In genomic region chr19:29680937-29681336, GRCh38 we compare ENCODE assay signal across 9 cellular contexts. TPM values are rescaled to one million over a fixed set of nuclear protein-coding genes. Genes with fewer than 3 reads are reported as not detected.
DNase-seq lines count a peak whose midpoint lies in the region; ATAC-seq, FAIRE-seq and TF ChIP-seq lines count a peak whose summit lies in the region.
"Had no signal": no experiment of that assay in that cellular context is flagged by ENCODE, and none has a peak within 500 bp of the region (broad histone marks: within the 10 kb centered on the region; RNA-seq: fewer than 3 reads in every experiment).

No MANE protein-coding gene starts in this region.

- H3K36me3 ChIP-seq in esophagus muscularis mucosa = peaks cover under 1 to 25% (median 13%) of the 10 kb centered on the region in 4 donors

- H3K27me3 Mint-ChIP-seq in activated CD4-positive, alpha-beta T cell treated with anti-CD3 and anti-CD28 coated beads, Interleukin-2, amount 10 ng/mL, durations not matched to agents 24 days and 14 days = no peaks in the 10 kb centered on the region
- H3K27me3 Mint-ChIP-seq in T-helper 17 cell = no peaks in the 10 kb centered on the region
- no peaks in the 10 kb centered on the region for H3K27me3 Mint-ChIP-seq in stimulated activated naive CD8-positive, alpha-beta T cell treated with anti-CD3 and anti-CD28 coated beads, Interleukin-15, amount 100 ng/mL, for 72 hours

- peaks cover 33% of the 10 kb centered on the region for H3K4me1 Mint-ChIP-seq in activated CD4-positive, alpha-beta T cell treated with anti-CD3 and anti-CD28 coated beads, Interleukin-2, amount 10 ng/mL, durations not matched to agents 24 days and 14 days
- H3K4me1 Mint-ChIP-seq in T-helper 17 cell = peaks cover 47% of the 10 kb centered on the region
- H3K4me1 Mint-ChIP-seq in stimulated activated naive CD8-positive, alpha-beta T cell treated with anti-CD3 and anti-CD28 coated beads, Interleukin-15, amount 100 ng/mL, for 72 hours = peaks cover 81% of the 10 kb centered on the region

- no peak for FAIRE-seq in GM12891 (lab: Jason Lieb, UNC)
- FAIRE-seq: A204.1 had no signal

- no peaks in the 10 kb centered on the region for H3K9me3 ChIP-seq in T-helper 17 cell (ENCODE audit: control insufficient read depth, low read length, poor library complexity, severe bottlenecking)
- no peaks in the 10 kb centered on the region for H3K9me3 ChIP-seq in esophagus muscularis mucosa

- ATAC-seq in T-helper 17 cell (no peak), HG02623 (IDR thresholded peaks at IDR 0.05; ENCODE audit: unreplicated experiment) (no peak)
- ATAC-seq in stimulated activated naive CD8-positive, alpha-beta T cell treated with anti-CD3 and anti-CD28 coated beads, Interleukin-15, amount 100 ng/mL, for 72 hours = peak; percentile 8

- peaks cover 20% of the 10 kb centered on the region for H3K36me3 Mint-ChIP-seq in activated CD4-positive, alpha-beta T cell treated with anti-CD3 and anti-CD28 coated beads, Interleukin-2, amount 10 ng/mL, durations not matched to agents 24 days and 14 days (ENCODE audit: low read depth)
- no peaks in the 10 kb centered on the region for H3K36me3 Mint-ChIP-seq in T-helper 17 cell (ENCODE audit: low read depth)

- peak overlapping the region; percentile 88 for H3K27ac Mint-ChIP-seq in activated CD4-positive, alpha-beta T cell treated with anti-CD3 and anti-CD28 coated beads, Interleukin-2, amount 10 ng/mL, durations not matched to agents 24 days and 14 days
- H3K27ac Mint-ChIP-seq in T-helper 17 cell = peak overlapping the region; percentile 95
- peak overlapping the region; percentile 92 to 95 for H3K27ac Mint-ChIP-seq in stimulated activated naive CD8-positive, alpha-beta T cell treated with anti-CD3 and anti-CD28 coated beads, Interleukin-15, amount 100 ng/mL, for 72 hours

- DNase-seq in activated CD4-positive, alpha-beta T cell treated with anti-CD3 and anti-CD28 coated beads, Interleukin-2, amount 10 ng/mL, durations not matched to agents 24 days and 14 days = no peak
- no peak for DNase-seq in activated CD4-positive, alpha-beta T cell treated with anti-CD3 and anti-CD28 coated beads for 48 hours
- DNase-seq in T-helper 17 cell = no peak
- no peak for DNase-seq in esophagus muscularis mucosa (ENCODE audit: extremely low spot score)
- no peak for DNase-seq in stimulated activated naive CD8-positive, alpha-beta T cell treated with anti-CD3 and anti-CD28 coated beads, Interleukin-15, amount 100 ng/mL, for 72 hours
- no peak for DNase-seq in GM12891 (ENCODE audit: insufficient read length, low spot score)
- DNase-seq in stimulated activated CD4-positive, alpha-beta T cell treated with anti-CD3 and anti-CD28 coated beads, Interleukin-2, amount 100 ng/mL, for 48 hours = no peak

- H3K9me3 Mint-ChIP-seq in activated CD4-positive, alpha-beta T cell treated with anti-CD3 and anti-CD28 coated beads, Interleukin-2, amount 10 ng/mL, durations not matched to agents 24 days and 14 days = no peaks in the 10 kb centered on the region
- H3K9me3 Mint-ChIP-seq in stimulated activated naive CD8-positive, alpha-beta T cell treated with anti-CD3 and anti-CD28 coated beads, Interleukin-15, amount 100 ng/mL, for 72 hours = no peaks in the 10 kb centered on the region

- peak overlapping the region; percentile 72 to 84 (median 79) for H3K27ac ChIP-seq in esophagus muscularis mucosa (replicated peaks in 1 of 4)

- peak overlapping the region; percentile 63 for H3K4me3 Mint-ChIP-seq in activated CD4-positive, alpha-beta T cell treated with anti-CD3 and anti-CD28 coated beads, Interleukin-2, amount 10 ng/mL, durations not matched to agents 24 days and 14 days
- peak overlapping the region; percentile 88 for H3K4me3 Mint-ChIP-seq in T-helper 17 cell
- H3K4me3 Mint-ChIP-seq in stimulated activated naive CD8-positive, alpha-beta T cell treated with anti-CD3 and anti-CD28 coated beads, Interleukin-15, amount 100 ng/mL, for 72 hours = peak overlapping the region; percentile 64 to 66

- no peak for TF ChIP-seq CTCF in esophagus muscularis mucosa (IDR thresholded peaks at IDR 0.05)

- WGBS in esophagus muscularis mucosa = 59% methylated on average over 5 of the region's 7 CpGs

- TF ChIP-seq EP300 in esophagus muscularis mucosa (IDR thresholded peaks at IDR 0.05) = no peak

- no peaks in the 10 kb centered on the region for H3K27me3 ChIP-seq in esophagus muscularis mucosa

- H3K4me3 ChIP-seq in esophagus muscularis mucosa = no peak overlapping the region

- intact Hi-C loops in activated CD4-positive, alpha-beta T cell treated with anti-CD3 and anti-CD28 coated beads, Interleukin-2, amount 10 ng/mL, durations not matched to agents 24 days and 14 days (cut with micrococcal nuclease) = loop anchor here (5.0 kb wide), 1 partner anchor 36 kb away; the partner anchor contains the start of gene C19orf12
- intact Hi-C loops in esophagus muscularis mucosa (cut with DNase I) = no loop called here

- TF ChIP-seq POLR2A in esophagus muscularis mucosa (IDR thresholded peaks at IDR 0.05; ENCODE audit: low read depth) (no peak), GM12891 (IDR thresholded peaks at IDR 0.05; ENCODE audit: low read depth, low read length) (no peak)

- H3K4me1 ChIP-seq in esophagus muscularis mucosa = peaks cover 67 to 87% (median 82%) of the 10 kb centered on the region in 4 donors

TF ChIP-seq in GM12891, 5 proteins besides CTCF, POLR2A, EP300 and RAD21:
- TF ChIP-seq POLR2AphosphoS5 (IDR thresholded peaks at IDR 0.05; ENCODE audit: low read depth, low read length) (no peak), PAX5 (IDR thresholded peaks at IDR 0.05; ENCODE audit: insufficient read depth, low read length, severe bottlenecking) (no peak), POU2F2 (IDR thresholded peaks at IDR 0.05; ENCODE audit: low read depth, low read length) (no peak), SPI1 (IDR thresholded peaks at IDR 0.05; ENCODE audit: low read depth, low read length) (no peak), TAF1 (IDR thresholded peaks at IDR 0.05; ENCODE audit: low read depth, low read length) (no peak)
TF ChIP-seq in GM12891: peak in this region for 0.

RNA-seq across cellular contexts. Expression of gene PLEKHF1, which starts 15.7 kb away (rescaled TPM):
- total RNA-seq in activated CD4-positive, alpha-beta T cell treated with anti-CD3 and anti-CD28 coated beads, Interleukin-2, amount 10 ng/mL, durations not matched to agents 24 days and 14 days = 24.0 and 26.7 TPM in 2 replicates
- total RNA-seq in T-helper 17 cell = 10 to 100 TPM; 13.5 to 20.7 TPM
- total RNA-seq in esophagus muscularis mucosa = 10 to 100 TPM; 27.4 to 58.6 (median 36.1) TPM
- 5.1 TPM for polyA plus RNA-seq in GM12891 (2012; ENCODE audit: low read depth, missing spikeins)

RNA-seq across cellular contexts. Expression of gene C19orf12, which starts 34.1 kb away (rescaled TPM):
- 41.4 and 41.6 TPM in 2 replicates for total RNA-seq in activated CD4-positive, alpha-beta T cell treated with anti-CD3 and anti-CD28 coated beads, Interleukin-2, amount 10 ng/mL, durations not matched to agents 24 days and 14 days
- total RNA-seq in T-helper 17 cell (10 to 100 TPM; 16.6 to 18.6 TPM), esophagus muscularis mucosa (10 to 100 TPM; 27.0 to 52.9 (median 38.9) TPM)
- 10.3 TPM for polyA plus RNA-seq in GM12891 (2012; ENCODE audit: low read depth, missing spikeins)
